ENCODE assay signal across 15 cellular contexts in genomic region chr3:113113361-113113760, GRCh38.
DNase-seq lines count a peak whose midpoint lies in the region; ATAC-seq and TF ChIP-seq lines count a peak whose summit lies in the region.
"Had no signal": no experiment of that assay in that cellular context is flagged by ENCODE, and none has a peak within 500 bp of the region (broad histone marks: within the 10 kb centered on the region; RNA-seq: fewer than 3 reads in every experiment).

No MANE protein-coding gene starts in this region.

- ATAC-seq in activated T-cell treated with anti-CD3 and anti-CD28 coated beads, Interleukin-2, amount 50 U/mL, for 72 hours (replicated peaks in 1 of 2), result peak; percentile 28 to 50
- ATAC-seq: CD8-positive, alpha-beta T cell had no signal

- H3K4me1 Mint-ChIP-seq in activated T-cell treated with anti-CD3 and anti-CD28 coated beads, Interleukin-2, amount 50 U/mL, for 72 hours (ENCODE audit: low read depth), result peaks cover 57% of the 10 kb centered on the region
- H3K4me1 Mint-ChIP-seq in nephron, result peaks cover 35% of the 10 kb centered on the region
- H3K4me1 Mint-ChIP-seq: B cell had no signal

- H3K27ac ChIP-seq in HEK293 (ENCODE audit: extremely low read depth, low read depth, low read length), result no peak overlapping the region
- H3K27ac ChIP-seq: BLaER1 treated with 17β-estradiol and CSF1 and Interleukin-3, amounts not matched to agents 10 nM and 100 nM had no signal

- H3K36me3 ChIP-seq in HEK293 (ENCODE audit: control insufficient read depth in 2 of 2, insufficient read depth in 1 of 2, low read length in 2 of 2), result no peaks in the 10 kb centered on the region
- H3K36me3 ChIP-seq: BLaER1 treated with 17β-estradiol and CSF1 and Interleukin-3, amounts not matched to agents 10 nM and 100 nM; HAP-1 had no signal

- DNase-seq in activated T-cell treated with anti-CD3 and anti-CD28 coated beads, Interleukin-2, amount 50 U/mL, for 72 hours, result no peak
- DNase-seq in activated T-cell treated with anti-CD3 and anti-CD28 coated beads for 4 hours, result no peak
- DNase-seq in GM10266 (ENCODE audit: extremely low spot score), result peak; percentile 38
- no peak for DNase-seq in SK-N-DZ (ENCODE audit: low spot score)
- DNase-seq in cerebellar cortex (ENCODE audit: low spot score), result no peak
- DNase-seq in stimulated activated CD4-positive, alpha-beta T cell treated with anti-CD3 and anti-CD28 coated beads, Interleukin-4, amount 100 ng/mL, for 24 hours, result no peak
- DNase-seq: Calu3; CD8-positive, alpha-beta T cell; DMS79 treated with DMSO at 0.1 percent for 48 hours; GF-D8 had no signal

- POLR2A ChIA-PET in HEK293 (lab: Yijun Ruan, JAX), result interaction anchor here (0.6 to 0.8 kb wide), 3 partner anchors 14 to 40 kb away, joined by 3 to 4 read pairs (median 4); no protein-coding TSS in a partner anchor

- H3K4me3 ChIP-seq in HEK293 (ENCODE audit: low read depth, low read length), result no peak overlapping the region
- H3K4me3 ChIP-seq: BLaER1 treated with 17β-estradiol and CSF1 and Interleukin-3, amounts not matched to agents 10 nM and 100 nM; HAP-1 had no signal

- no peak overlapping the region for H3K4me3 Mint-ChIP-seq in activated T-cell treated with anti-CD3 and anti-CD28 coated beads, Interleukin-2, amount 50 U/mL, for 72 hours
- no peak overlapping the region for H3K4me3 Mint-ChIP-seq in nephron
- H3K4me3 Mint-ChIP-seq: B cell; CD8-positive, alpha-beta T cell had no signal

- H3K9me3 ChIP-seq in HEK293 (ENCODE audit: control insufficient read depth, insufficient read depth, low read depth, low read length), result no peaks in the 10 kb centered on the region
- H3K9me3 ChIP-seq: BLaER1 treated with 17β-estradiol and CSF1 and Interleukin-3, amounts not matched to agents 10 nM and 100 nM; HAP-1 had no signal

- CTCF ChIA-PET in HEK293 (lab: Yijun Ruan, JAX), result interaction anchor here (0.7 kb wide), 1 partner anchor 42 kb away, joined by 3 read pairs; no protein-coding TSS in a partner anchor

- H3K9me3 Mint-ChIP-seq in activated T-cell treated with anti-CD3 and anti-CD28 coated beads, Interleukin-2, amount 50 U/mL, for 72 hours, result no peaks in the 10 kb centered on the region
- no peaks in the 10 kb centered on the region for H3K9me3 Mint-ChIP-seq in nephron
- H3K9me3 Mint-ChIP-seq: CD8-positive, alpha-beta T cell had no signal

- H3K36me3 Mint-ChIP-seq in activated T-cell treated with anti-CD3 and anti-CD28 coated beads, Interleukin-2, amount 50 U/mL, for 72 hours (ENCODE audit: insufficient read depth in 2 of 2), result no peaks in the 10 kb centered on the region
- H3K36me3 Mint-ChIP-seq in nephron (ENCODE audit: low read depth), result no peaks in the 10 kb centered on the region
- H3K36me3 Mint-ChIP-seq: CD8-positive, alpha-beta T cell had no signal

- no peaks in the 10 kb centered on the region for H3K27me3 Mint-ChIP-seq in activated T-cell treated with anti-CD3 and anti-CD28 coated beads, Interleukin-2, amount 50 U/mL, for 72 hours (ENCODE audit: low read depth)
- H3K27me3 Mint-ChIP-seq in nephron (ENCODE audit: low read depth), result peaks cover 4% of the 10 kb centered on the region
- H3K27me3 Mint-ChIP-seq: B cell had no signal

- TF ChIP-seq CTCF in GM10266 (IDR thresholded peaks at IDR 0.05; ENCODE audit: control insufficient read depth, insufficient read depth, low read depth, missing control alignments) (no peak), HEK293 (tag by site-specific recombination; IDR thresholded peaks at IDR 0.05) (no peak), nephron (IDR thresholded peaks at IDR 0.05; ENCODE audit: unreplicated experiment in 3 of 3) (no peak)

- H3K4me1 ChIP-seq in HEK293 (ENCODE audit: control insufficient read depth, insufficient read depth, low read length), result 0 out of 2 replicates have a peak, but pooled peaks cover 3% of the 10 kb centered on the region
- H3K4me1 ChIP-seq: BLaER1 treated with 17β-estradiol and CSF1 and Interleukin-3, amounts not matched to agents 10 nM and 100 nM had no signal

- H3K27ac Mint-ChIP-seq in activated T-cell treated with anti-CD3 and anti-CD28 coated beads, Interleukin-2, amount 50 U/mL, for 72 hours, result no peak overlapping the region
- peak overlapping the region in 2 of 3 experiments; percentile 16 to 26 for H3K27ac Mint-ChIP-seq in nephron
- H3K27ac Mint-ChIP-seq: B cell; CD8-positive, alpha-beta T cell had no signal

TF ChIP-seq in HEK293, 187 proteins besides CTCF, POLR2A, EP300 and RAD21:
- no peak for TF ChIP-seq KLF7 (tag by site-specific recombination; IDR thresholded peaks at IDR 0.05; ENCODE audit: borderline replicate concordance)
- peak; percentile 74 for TF ChIP-seq PRDM6 (tag by site-specific recombination; IDR thresholded peaks at IDR 0.05)
- peak; percentile 55; the same call in 1 of the 2 replicates for TF ChIP-seq ATF2 (tag by site-specific recombination; IDR thresholded peaks at IDR 0.05; ENCODE audit: low read depth)
TF ChIP-seq in HEK293: peak in this region for 2.
